Comparison of ENCODE assay signal across 8 cellular contexts in genomic region chr22:46619830-46620501, GRCh38. TPM values are rescaled to one million over a fixed set of nuclear protein-coding genes. Genes with fewer than 3 reads are reported as not detected.
DNase-seq lines count a peak whose midpoint lies in the region; ATAC-seq and TF ChIP-seq lines count a peak whose summit lies in the region.

TSS of gene GRAMD4 (plus strand) at chr22:46620386. CDS start at chr22:46626800, 6,414 bp downstream.

- peak within 1 kb of the TSS in 1 of 2 donors; percentile 52 for H3K27ac ChIP-seq in thoracic aorta

- peaks cover 2% of the 10 kb centered on the region for H3K4me1 Mint-ChIP-seq in activated T-cell treated with anti-CD3 and anti-CD28 coated beads, Interleukin-2, amount 50 U/mL, for 4 hours (ENCODE audit: low read depth)
- H3K4me1 Mint-ChIP-seq in activated T-cell treated with anti-CD3 and anti-CD28 coated beads, Interleukin-2, amount 50 U/mL, for 24 hours (ENCODE audit: low read depth), result peaks cover 2% of the 10 kb centered on the region

- no peaks in the 10 kb centered on the region for H3K36me3 Mint-ChIP-seq in activated T-cell treated with anti-CD3 and anti-CD28 coated beads, Interleukin-2, amount 50 U/mL, for 4 hours (ENCODE audit: insufficient read depth)
- H3K36me3 Mint-ChIP-seq in activated T-cell treated with anti-CD3 and anti-CD28 coated beads, Interleukin-2, amount 50 U/mL, for 24 hours (ENCODE audit: low read depth), result no peaks in the 10 kb centered on the region

- no peaks in the 10 kb centered on the region for H3K27me3 ChIP-seq in thoracic aorta (replicated peaks; ENCODE audit: insufficient read depth)

- no peaks in the 10 kb centered on the region for H3K27me3 Mint-ChIP-seq in activated T-cell treated with anti-CD3 and anti-CD28 coated beads, Interleukin-2, amount 50 U/mL, for 4 hours (ENCODE audit: low read depth)
- no peaks in the 10 kb centered on the region for H3K27me3 Mint-ChIP-seq in activated T-cell treated with anti-CD3 and anti-CD28 coated beads, Interleukin-2, amount 50 U/mL, for 24 hours

- H3K4me3 ChIP-seq in astrocyte of the cerebellum (ENCODE audit: low read depth, low read length) (no peak within 1 kb of the TSS), thoracic aorta (no peak within 1 kb of the TSS)

- no peaks in the 10 kb centered on the region for H3K36me3 ChIP-seq in thoracic aorta

- H3K27ac Mint-ChIP-seq in activated T-cell treated with anti-CD3 and anti-CD28 coated beads, Interleukin-2, amount 50 U/mL, for 24 hours, result no peak within 1 kb of the TSS

- DNase-seq in activated T-cell treated with anti-CD3 and anti-CD28 coated beads, Interleukin-2, amount 50 U/mL, for 4 hours, result no peak
- DNase-seq in activated T-cell treated with anti-CD3 and anti-CD28 coated beads, Interleukin-2, amount 50 U/mL, for 24 hours, result no peak
- DNase-seq in astrocyte of the cerebellum (ENCODE audit: low read depth) (peak; percentile 64), left lobe of liver (ENCODE audit: low spot score) (no peak), thoracic aorta (ENCODE audit: low spot score) (no peak), NCI-H526 treated with DMSO at 0.1 percent for 48 hours (lab: John Stamatoyannopoulos, UW) (no peak)

- in situ Hi-C loops in astrocyte of the cerebellum (cut with HindIII; ENCODE audit: low sequenced_read_pairs), result no loop called here

- no peak for ATAC-seq in activated T-cell treated with anti-CD3 and anti-CD28 coated beads, Interleukin-2, amount 50 U/mL, for 4 hours
- ATAC-seq in left lobe of liver, result no peak
- ATAC-seq in thoracic aorta (ENCODE audit: insufficient number of reproducible peaks, low FRiP score, low read depth), result no peak
- ATAC-seq in HG03457 (IDR thresholded peaks at IDR 0.05; ENCODE audit: unreplicated experiment), result no peak
- no peak for ATAC-seq in GM18909 (IDR thresholded peaks at IDR 0.05; ENCODE audit: poor library complexity, unreplicated experiment)

- H3K9me3 Mint-ChIP-seq in activated T-cell treated with anti-CD3 and anti-CD28 coated beads, Interleukin-2, amount 50 U/mL, for 4 hours, result no peaks in the 10 kb centered on the region
- no peaks in the 10 kb centered on the region for H3K9me3 Mint-ChIP-seq in activated T-cell treated with anti-CD3 and anti-CD28 coated beads, Interleukin-2, amount 50 U/mL, for 24 hours

- TF ChIP-seq CTCF in astrocyte of the cerebellum (IDR thresholded peaks at IDR 0.05; ENCODE audit: low read depth, low read length, missing control alignments) (no peak), thoracic aorta (IDR thresholded peaks at IDR 0.05) (no peak)

- H3K4me1 ChIP-seq in thoracic aorta (ENCODE audit: control insufficient read depth in 1 of 2, low read depth in 2 of 2), result peaks cover 11 to 24% of the 10 kb centered on the region in 2 donors

- H3K9me3 ChIP-seq in thoracic aorta, result no peaks in the 10 kb centered on the region

- no peak within 1 kb of the TSS for H3K4me3 Mint-ChIP-seq in activated T-cell treated with anti-CD3 and anti-CD28 coated beads, Interleukin-2, amount 50 U/mL, for 4 hours
- H3K4me3 Mint-ChIP-seq in activated T-cell treated with anti-CD3 and anti-CD28 coated beads, Interleukin-2, amount 50 U/mL, for 24 hours, result no peak within 1 kb of the TSS

RNA-seq across cellular contexts. Expression of gene GRAMD4, which starts in this region (rescaled TPM):
- 10 to 100 TPM; 30.9 to 35.4 (median 33.0) TPM for total RNA-seq in activated T-cell treated with anti-CD3 and anti-CD28 coated beads, Interleukin-2, amount 50 U/mL, for 4 hours
- total RNA-seq in left lobe of liver, result 42.5 TPM
- total RNA-seq in thoracic aorta, result 10 to 100 TPM; 16.2 to 56.5 TPM
